ENCODE assay signal across 35 cellular contexts in genomic region chr6:22184371-22184770, GRCh38.
DNase-seq lines count a peak whose midpoint lies in the region; ATAC-seq, FAIRE-seq and TF ChIP-seq lines count a peak whose summit lies in the region.
"Had no signal": no experiment of that assay in that cellular context is flagged by ENCODE, and none has a peak within 500 bp of the region (broad histone marks: within the 10 kb centered on the region; RNA-seq: fewer than 3 reads in every experiment).

No MANE protein-coding gene starts in this region.

- no peaks in the 10 kb centered on the region for H3K9me3 ChIP-seq in HEK293 (ENCODE audit: control insufficient read depth, insufficient read depth, low read depth, low read length)
- H3K9me3 ChIP-seq in GM12878 (replicated peaks; ENCODE audit: control insufficient read depth, insufficient read depth, low read length) = no peaks in the 10 kb centered on the region; the same call in 1 of the 3 replicates
- H3K9me3 ChIP-seq in endodermal cell (ENCODE audit: control insufficient read depth, low read length) = peaks cover 53% of the 10 kb centered on the region
- H3K9me3 ChIP-seq: BE2C, Caco-2 had no signal

- no peaks in the 10 kb centered on the region for H3K79me2 ChIP-seq in GM12878 (ENCODE audit: control insufficient read depth, insufficient read depth, low read length)

- H3K4me1 ChIP-seq in HEK293 (ENCODE audit: control insufficient read depth, insufficient read depth, low read length) = no peaks in the 10 kb centered on the region
- H3K4me1 ChIP-seq in GM12878 (ENCODE audit: control insufficient read depth, insufficient read depth, low read length) = no peaks in the 10 kb centered on the region
- H3K4me1 ChIP-seq in endodermal cell (ENCODE audit: control insufficient read depth, insufficient read depth, low read length) = no peaks in the 10 kb centered on the region
- H3K4me1 ChIP-seq: A549; BE2C; BLaER1; BLaER1 treated with 17β-estradiol and CSF1 and Interleukin-3, amounts not matched to agents 10 nM and 100 nM; Caco-2 had no signal

- H3K27me3 ChIP-seq in GM12878 (replicated peaks in 1 of 2; ENCODE audit: control insufficient read depth in 2 of 2, insufficient read depth in 2 of 2, low read length in 1 of 2) (no peaks in the 10 kb centered on the region), endodermal cell (ENCODE audit: control insufficient read depth, insufficient read depth, low read length, poor library complexity, severe bottlenecking) (no peaks in the 10 kb centered on the region)
- H3K27me3 ChIP-seq: BE2C; BLaER1; BLaER1 treated with 17β-estradiol and CSF1 and Interleukin-3, amounts not matched to agents 10 nM and 100 nM had no signal

- H3K27ac Mint-ChIP-seq in endodermal cell = no peak overlapping the region
- H3K27ac Mint-ChIP-seq: B cell; CD14-positive monocyte; CD4-positive, alpha-beta memory T cell; CD4-positive, alpha-beta T cell; CD4-positive, CD25-positive, alpha-beta regulatory T cell; CD8-positive, alpha-beta memory T cell; CD8-positive, alpha-beta T cell had no signal

- ATAC-seq in GM12878 = no peak
- ATAC-seq in HG03378 (IDR thresholded peaks at IDR 0.05; ENCODE audit: unreplicated experiment) = no peak
- ATAC-seq: A549; CD8-positive, alpha-beta T cell had no signal

- RAD21 ChIA-PET in GM12878 (lab: Charles Lee; ENCODE audit: unreplicated experiment) = no interaction called here

- no peak overlapping the region for H3K4me2 ChIP-seq in GM12878 (ENCODE audit: control insufficient read depth, insufficient read depth)
- H3K4me2 ChIP-seq: A549; BLaER1; BLaER1 treated with 17β-estradiol and CSF1 and Interleukin-3, amounts not matched to agents 10 nM and 100 nM had no signal

- H3K27ac ChIP-seq in HEK293 (ENCODE audit: extremely low read depth, low read depth, low read length) (no peak overlapping the region), GM12878 (ENCODE audit: control insufficient read depth, insufficient read depth) (no peak overlapping the region), endodermal cell (ENCODE audit: low read depth, low read length) (no peak overlapping the region)
- H3K27ac ChIP-seq: 22Rv1; A549; BLaER1; BLaER1 treated with 17β-estradiol and CSF1 and Interleukin-3, amounts not matched to agents 10 nM and 100 nM; C4-2B had no signal

- no peak for TF ChIP-seq POLR2A in GM12878 (IDR thresholded peaks at IDR 0.05; ENCODE audit: low read depth, low read length)

- CTCF ChIA-PET in HEK293 (lab: Yijun Ruan, JAX) (no interaction called here), GM12878 (lab: Yijun Ruan, JAX) (interaction anchor here (1.5 kb wide), 1 partner anchor 10 kb away, joined by 3 read pairs; no protein-coding TSS in a partner anchor)

- no peak overlapping the region for H3K4me3 Mint-ChIP-seq in endodermal cell
- H3K4me3 Mint-ChIP-seq: B cell; CD14-positive monocyte; CD4-positive, alpha-beta memory T cell; CD4-positive, alpha-beta T cell; CD4-positive, CD25-positive, alpha-beta regulatory T cell; CD8-positive, alpha-beta memory T cell; CD8-positive, alpha-beta T cell had no signal

- no TSS peak for BruUV-seq in GM12878 (replicated peaks; lab: Mats Ljungman, UMichigan)

- peaks cover 50% of the 10 kb centered on the region for H3K9me3 Mint-ChIP-seq in endodermal cell

- H3K36me3 ChIP-seq in HEK293 (ENCODE audit: control insufficient read depth in 2 of 2, insufficient read depth in 1 of 2, low read length in 2 of 2) = no peaks in the 10 kb centered on the region
- no peaks in the 10 kb centered on the region for H3K36me3 ChIP-seq in GM12878 (ENCODE audit: control insufficient read depth in 2 of 2, insufficient read depth in 2 of 2, low read length in 1 of 2)
- H3K36me3 ChIP-seq in endodermal cell (ENCODE audit: control insufficient read depth, insufficient read depth, low read length) = peaks cover 64% of the 10 kb centered on the region
- H3K36me3 ChIP-seq: BE2C had no signal

- no peak for TF ChIP-seq RAD21 in GM12878 (IDR thresholded peaks at IDR 0.05; ENCODE audit: insufficient read depth, low read depth, low read length)

- intact Hi-C loops in GM12878 (cut with micrococcal nuclease; ENCODE audit: unreplicated experiment) = no loop called here

- FAIRE-seq in GM12878 (lab: Jason Lieb, UNC) = no peak
- FAIRE-seq: A204.1, A549, D721Med had no signal

- H3K4me1 Mint-ChIP-seq in endodermal cell = no peaks in the 10 kb centered on the region
- H3K4me1 Mint-ChIP-seq: B cell; CD14-positive monocyte; CD4-positive, alpha-beta memory T cell; CD8-positive, alpha-beta memory T cell had no signal

- no peak overlapping the region for H2AFZ ChIP-seq in GM12878 (ENCODE audit: control insufficient read depth, low read depth, low read length)

- TF ChIP-seq EP300 in GM12878 (IDR thresholded peaks at IDR 0.05; ENCODE audit: borderline replicate concordance in 1 of 2, control insufficient read depth in 1 of 2, low read depth in 2 of 2, low read length in 2 of 2) = no peak

- H3K4me3 ChIP-seq in HEK293 (ENCODE audit: low read depth, low read length) (no peak overlapping the region), GM12878 (no peak overlapping the region), endodermal cell (ENCODE audit: low read length) (peak overlapping the region; percentile 0)
- H3K4me3 ChIP-seq: A549; BLaER1; BLaER1 treated with 17β-estradiol and CSF1 and Interleukin-3, amounts not matched to agents 10 nM and 100 nM had no signal

- no peaks in the 10 kb centered on the region for H4K20me1 ChIP-seq in GM12878 (ENCODE audit: control insufficient read depth, insufficient read depth)
- H4K20me1 ChIP-seq: BLaER1; BLaER1 treated with 17β-estradiol and CSF1 and Interleukin-3, amounts not matched to agents 10 nM and 100 nM had no signal

- H3K36me3 Mint-ChIP-seq in endodermal cell (ENCODE audit: low read depth) = peaks cover 56% of the 10 kb centered on the region
- H3K36me3 Mint-ChIP-seq: CD14-positive monocyte; CD4-positive, alpha-beta memory T cell; CD4-positive, CD25-positive, alpha-beta regulatory T cell; CD8-positive, alpha-beta memory T cell had no signal

- POLR2A ChIA-PET in HEK293 (lab: Yijun Ruan, JAX) (interaction anchor here (0.6 kb wide), 1 partner anchor 138 kb away, joined by 4 read pairs; no protein-coding TSS in a partner anchor), GM12878 (lab: Charles Lee) (no interaction called here)

- SMC1A ChIA-PET in GM12878 (lab: Charles Lee; ENCODE audit: uncharacterized antibody, unreplicated experiment) = interaction anchor here (1.6 kb wide), 1 partner anchor 57 kb away, joined by 3 read pairs; no protein-coding TSS in a partner anchor

- in situ Hi-C loops in GM12878 (cut with MboI) = no loop called here

- H3K27me3 Mint-ChIP-seq in endodermal cell (ENCODE audit: insufficient read depth) = no peaks in the 10 kb centered on the region
- H3K27me3 Mint-ChIP-seq: B cell; CD4-positive, alpha-beta memory T cell; CD4-positive, alpha-beta T cell; CD4-positive, CD25-positive, alpha-beta regulatory T cell; CD8-positive, alpha-beta memory T cell had no signal

- TF ChIP-seq CTCF in HEK293 (tag by site-specific recombination; IDR thresholded peaks at IDR 0.05) = no peak
- no peak for TF ChIP-seq CTCF in GM12878 (IDR thresholded peaks at IDR 0.05 in 2 of 3, conservative IDR thresholded peaks at IDR 0.05 in 1 of 3; ENCODE audit: control insufficient read depth in 2 of 3, extremely low read depth in 1 of 3, insufficient read depth in 1 of 3, low read depth in 3 of 3, low read length in 3 of 3)
- TF ChIP-seq CTCF in endodermal cell (conservative IDR thresholded peaks at IDR 0.05) = no peak

- DNase-seq in GM12878 (ENCODE audit: low read depth, low spot score) = no peak
- no peak for DNase-seq in endodermal cell
- no peak for DNase-seq in middle frontal gyrus (ENCODE audit: extremely low spot score, low spot score)
- no peak for DNase-seq in SHP77 (lab: John Stamatoyannopoulos, UW)
- DNase-seq: 8988T; ACHN; AML-193; BE2C; C1 segment of cervical spinal cord; Caco-2; Calu3; CD4-positive, alpha-beta memory T cell; CD4-positive, alpha-beta T cell; CD4-positive, CD25-positive, alpha-beta regulatory T cell; CD8-positive, alpha-beta memory T cell; CD8-positive, alpha-beta T cell; COR-L47; DMS 273 treated with DMSO at 0.1 percent for 48 hours; DMS153; DMS53; DMS79; DMS79 treated with DMSO at 0.1 percent for 48 hours; DND-41; EL had no signal

- H3K9ac ChIP-seq in GM12878 (ENCODE audit: control insufficient read depth, insufficient read depth, low read length) = no peak overlapping the region
- H3K9ac ChIP-seq in endodermal cell (ENCODE audit: extremely low read depth, low read length, poor library complexity, severe bottlenecking) = no peak overlapping the region
- H3K9ac ChIP-seq: BLaER1; BLaER1 treated with 17β-estradiol and CSF1 and Interleukin-3, amounts not matched to agents 10 nM and 100 nM had no signal

TF ChIP-seq in HEK293, 187 proteins besides CTCF, POLR2A, EP300 and RAD21:
- TF ChIP-seq ZNF391 (tag by site-specific recombination; IDR thresholded peaks at IDR 0.05; ENCODE audit: borderline replicate concordance, low read depth) = no peak
- no peak for TF ChIP-seq ZNF571 (tag by site-specific recombination; IDR thresholded peaks at IDR 0.05)
- TF ChIP-seq ZNF621 (tag by site-specific recombination; IDR thresholded peaks at IDR 0.05) = no peak
- no peak for TF ChIP-seq ZNF544 (tag by site-specific recombination; IDR thresholded peaks at IDR 0.05)
- TF ChIP-seq ZNF626 (tag by site-specific recombination; IDR thresholded peaks at IDR 0.05) = 0 out of 2 replicates have a peak, but pooled peaks have one; percentile 34
- TF ChIP-seq ZNF791 (tag by site-specific recombination; IDR thresholded peaks at IDR 0.05) = peak; percentile 95
- TF ChIP-seq SETDB1 (IDR thresholded peaks at IDR 0.05; ENCODE audit: insufficient read length, low read length) = peak; percentile 94

TF ChIP-seq in GM12878, 131 proteins besides CTCF, POLR2A, EP300 and RAD21:
- TF ChIP-seq POU2F2 (IDR thresholded peaks at IDR 0.05; ENCODE audit: borderline replicate concordance, low read depth, low read length) (no peak), CBX5 (IDR thresholded peaks at IDR 0.05; ENCODE audit: low read depth) (peak; percentile 77; the same call in 1 of the 2 replicates), CHD4 (IDR thresholded peaks at IDR 0.05) (no peak)
